In the genomic region with DNA sequence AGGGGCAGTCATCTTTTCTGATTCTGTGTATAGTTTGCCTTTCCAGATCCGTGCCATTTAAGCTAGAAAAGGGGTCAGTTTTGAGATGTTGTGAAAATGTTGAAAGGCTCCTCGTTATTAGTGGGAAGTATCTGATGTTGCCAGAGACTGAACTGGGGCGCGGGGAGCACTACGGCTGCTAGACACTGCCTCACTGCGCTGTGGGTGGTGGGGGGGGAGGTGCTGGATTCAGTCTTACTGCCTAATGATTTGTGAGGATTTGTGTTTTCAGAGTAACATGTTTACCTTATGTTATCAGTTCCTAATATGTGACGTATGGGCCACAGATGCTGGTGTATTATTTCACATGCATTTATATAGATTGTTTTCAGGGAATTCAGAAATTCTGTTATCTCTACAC, we compare ENCODE assay signal across 9 cellular contexts. TPM values are rescaled to one million over a fixed set of nuclear protein-coding genes. Genes with fewer than 3 reads are reported as not detected.
A peak's percentile ranks its signal among the peaks of the same experiment; 100 is the strongest.
DNase-seq lines count a peak whose midpoint lies in the region; ATAC-seq and TF ChIP-seq lines count a peak whose summit lies in the region.
"Not testable (repeated sequence)": the region's sequence is repeated elsewhere in the genome, so short reads cannot be mapped to it uniquely, and the experiment has no call there.
"Had no signal": no experiment of that assay in that cellular context is flagged by ENCODE, and none has a peak within 500 bp of the region (broad histone marks: within the 10 kb centered on the region; RNA-seq: fewer than 3 reads in every experiment).

No MANE protein-coding gene starts in this region.

- CTCF ChIA-PET in Calu3 (lab: Charles Lee); activated naive CD4-positive, alpha-beta T cell treated with anti-CD3 and anti-CD28 coated beads, Interleukin-2, amount 10 ng/mL, durations not matched to agents 7 days and 5 days (lab: Charles Lee); mammary epithelial cell (lab: Charles Lee; ENCODE audit: low non-redundant PET): not testable (repeated sequence)

- not testable (repeated sequence) for H3K9me3 ChIP-seq in mammary epithelial cell (replicated peaks; ENCODE audit: insufficient read depth, low read length); neural progenitor cell (ENCODE audit: low read depth)

- not testable (repeated sequence) for H3K27ac ChIP-seq in mammary epithelial cell (ENCODE audit: insufficient read depth, low read depth, low read length); neural progenitor cell

- intact Hi-C loops in Calu3 (cut with micrococcal nuclease; ENCODE audit: unreplicated experiment); mammary epithelial cell (cut with micrococcal nuclease): not testable (repeated sequence)

- H3K27me3 ChIP-seq in mammary epithelial cell (ENCODE audit: insufficient read depth, low read length); neural progenitor cell: not testable (repeated sequence)

- not testable (repeated sequence) for H4K20me1 ChIP-seq in mammary epithelial cell (ENCODE audit: insufficient read depth, low read length); neural progenitor cell (ENCODE audit: low read depth)

- dilution Hi-C loops in mammary epithelial cell (cut with HindIII; ENCODE audit: low sequenced_read_pairs): not testable (repeated sequence)

- BruUV-seq in Calu3 (replicated peaks; lab: Mats Ljungman, UMichigan) (TSS peak; percentile 42), mammary epithelial cell (replicated peaks; lab: Mats Ljungman, UMichigan) (TSS peak; percentile 23)

- H3K4me3 Mint-ChIP-seq in Calu3 (ENCODE audit: low read depth, unreplicated experiment) (peak overlapping the region; percentile 74), neural progenitor cell (peak overlapping the region; percentile 42)
- H3K4me3 Mint-ChIP-seq in T-helper 2 cell treated with Interferon-gamma antibody and Interleukin-4, amounts not matched to agents 5 μg/mL and 100 μg/mL, for 36 hours: peak overlapping the region; percentile 78
- H3K4me3 Mint-ChIP-seq in activated T-cell treated with anti-CD3 and anti-CD28 coated beads, Interleukin-2, amount 50 U/mL, for 4 hours: peak overlapping the region; percentile 25
- peak overlapping the region; percentile 31 for H3K4me3 Mint-ChIP-seq in activated naive CD4-positive, alpha-beta T cell treated with anti-CD3 and anti-CD28 coated beads, Interleukin-2, amount 10 ng/mL, durations not matched to agents 7 days and 5 days
- H3K4me3 Mint-ChIP-seq in stimulated activated naive CD8-positive, alpha-beta T cell treated with anti-CD3 and anti-CD28 coated beads, Interleukin-15, amount 100 ng/mL, for 72 hours: peak overlapping the region; percentile 73 to 76

- not testable (repeated sequence) for ATAC-seq in activated T-cell treated with anti-CD3 and anti-CD28 coated beads, Interleukin-2, amount 50 U/mL, for 4 hours; stimulated activated naive CD8-positive, alpha-beta T cell treated with anti-CD3 and anti-CD28 coated beads, Interleukin-15, amount 100 ng/mL, for 72 hours

- not testable (repeated sequence) for H3F3A ChIP-seq in neural progenitor cell (ENCODE audit: low read depth)

- H3K27ac Mint-ChIP-seq in Calu3 (ENCODE audit: unreplicated experiment); activated naive CD4-positive, alpha-beta T cell treated with anti-CD3 and anti-CD28 coated beads, Interleukin-2, amount 10 ng/mL, durations not matched to agents 7 days and 5 days; neural progenitor cell; stimulated activated naive CD8-positive, alpha-beta T cell treated with anti-CD3 and anti-CD28 coated beads, Interleukin-15, amount 100 ng/mL, for 72 hours: not testable (repeated sequence)
- H3K27ac Mint-ChIP-seq in T-helper 2 cell treated with Interferon-gamma antibody and Interleukin-4, amounts not matched to agents 5 μg/mL and 100 μg/mL, for 36 hours: peak overlapping the region; percentile 55

- TF ChIP-seq CTCF in Calu3 (IDR thresholded peaks at IDR 0.05; ENCODE audit: unreplicated experiment); mammary epithelial cell (conservative IDR thresholded peaks at IDR 0.05 in 1 of 2, IDR thresholded peaks at IDR 0.05 in 1 of 2; ENCODE audit: extremely low read depth in 1 of 2, insufficient read depth in 1 of 2, low read depth in 1 of 2, low read length in 2 of 2); neural progenitor cell (IDR thresholded peaks at IDR 0.05): not testable (repeated sequence)

- H3K27me3 Mint-ChIP-seq in Calu3 (ENCODE audit: unreplicated experiment); T-helper 2 cell treated with Interferon-gamma antibody and Interleukin-4, amounts not matched to agents 5 μg/mL and 100 μg/mL, for 36 hours (ENCODE audit: low read depth); activated T-cell treated with anti-CD3 and anti-CD28 coated beads, Interleukin-2, amount 50 U/mL, for 4 hours (ENCODE audit: low read depth); activated naive CD4-positive, alpha-beta T cell treated with anti-CD3 and anti-CD28 coated beads, Interleukin-2, amount 10 ng/mL, durations not matched to agents 7 days and 5 days; neural progenitor cell (ENCODE audit: insufficient read depth, low read depth); stimulated activated naive CD8-positive, alpha-beta T cell treated with anti-CD3 and anti-CD28 coated beads, Interleukin-15, amount 100 ng/mL, for 72 hours: not testable (repeated sequence)

- 91% methylated on average over 7 of the region's 7 CpGs for WGBS in mammary epithelial cell (ENCODE audit: low coverage, missing lambda C conversion rate)

- H3K36me3 ChIP-seq in mammary epithelial cell (ENCODE audit: insufficient read depth, low read length); neural progenitor cell: not testable (repeated sequence)

- not testable (repeated sequence) for H3K36me3 Mint-ChIP-seq in Calu3 (ENCODE audit: insufficient read depth, unreplicated experiment); T-helper 2 cell treated with Interferon-gamma antibody and Interleukin-4, amounts not matched to agents 5 μg/mL and 100 μg/mL, for 36 hours (ENCODE audit: low read depth); activated T-cell treated with anti-CD3 and anti-CD28 coated beads, Interleukin-2, amount 50 U/mL, for 4 hours (ENCODE audit: insufficient read depth); activated naive CD4-positive, alpha-beta T cell treated with anti-CD3 and anti-CD28 coated beads, Interleukin-2, amount 10 ng/mL, durations not matched to agents 7 days and 5 days; neural progenitor cell

- H3K4me3 ChIP-seq in mammary epithelial cell (replicated peaks in 1 of 3; ENCODE audit: insufficient read depth in 1 of 3, low read depth in 2 of 3, low read length in 3 of 3); neural progenitor cell: not testable (repeated sequence)

- in situ Hi-C loops in mammary epithelial cell (cut with MboI; ENCODE audit: low sequenced_read_pairs in 2 of 2): not testable (repeated sequence)

- H3K4me1 Mint-ChIP-seq in Calu3 (ENCODE audit: low read depth, unreplicated experiment); activated naive CD4-positive, alpha-beta T cell treated with anti-CD3 and anti-CD28 coated beads, Interleukin-2, amount 10 ng/mL, durations not matched to agents 7 days and 5 days; neural progenitor cell: not testable (repeated sequence)
- H3K4me1 Mint-ChIP-seq in T-helper 2 cell treated with Interferon-gamma antibody and Interleukin-4, amounts not matched to agents 5 μg/mL and 100 μg/mL, for 36 hours (ENCODE audit: low read depth): peaks cover 20% of the 10 kb centered on the region
- peaks cover 17% of the 10 kb centered on the region for H3K4me1 Mint-ChIP-seq in activated T-cell treated with anti-CD3 and anti-CD28 coated beads, Interleukin-2, amount 50 U/mL, for 4 hours (ENCODE audit: low read depth)
- H3K4me1 Mint-ChIP-seq in stimulated activated naive CD8-positive, alpha-beta T cell treated with anti-CD3 and anti-CD28 coated beads, Interleukin-15, amount 100 ng/mL, for 72 hours: peaks cover 37% of the 10 kb centered on the region

- DNase-seq in Calu3; T-helper 2 cell treated with Interferon-gamma antibody and Interleukin-4, amounts not matched to agents 5 μg/mL and 100 μg/mL, for 36 hours (ENCODE audit: low spot score); activated T-cell treated with anti-CD3 and anti-CD28 coated beads, Interleukin-2, amount 50 U/mL, for 4 hours; activated naive CD4-positive, alpha-beta T cell treated with anti-CD3 and anti-CD28 coated beads, Interleukin-2, amount 10 ng/mL, durations not matched to agents 7 days and 5 days; mammary epithelial cell; neural progenitor cell (ENCODE audit: low spot score); stimulated activated naive CD8-positive, alpha-beta T cell treated with anti-CD3 and anti-CD28 coated beads, Interleukin-15, amount 100 ng/mL, for 72 hours: not testable (repeated sequence)
- DNase-seq in mesenteric fat pad (ENCODE audit: low spot score): peak; percentile 81

- H3K9me3 Mint-ChIP-seq in Calu3 (ENCODE audit: low read depth, unreplicated experiment); T-helper 2 cell treated with Interferon-gamma antibody and Interleukin-4, amounts not matched to agents 5 μg/mL and 100 μg/mL, for 36 hours; activated T-cell treated with anti-CD3 and anti-CD28 coated beads, Interleukin-2, amount 50 U/mL, for 4 hours; activated naive CD4-positive, alpha-beta T cell treated with anti-CD3 and anti-CD28 coated beads, Interleukin-2, amount 10 ng/mL, durations not matched to agents 7 days and 5 days; neural progenitor cell; stimulated activated naive CD8-positive, alpha-beta T cell treated with anti-CD3 and anti-CD28 coated beads, Interleukin-15, amount 100 ng/mL, for 72 hours: not testable (repeated sequence)

- H3K79me2 ChIP-seq in mammary epithelial cell (ENCODE audit: insufficient read depth, low read length); neural progenitor cell (ENCODE audit: low read depth): not testable (repeated sequence)

- H2AFZ ChIP-seq in mammary epithelial cell (ENCODE audit: low read depth, low read length); neural progenitor cell (replicated peaks): not testable (repeated sequence)

- not testable (repeated sequence) for H3K4me1 ChIP-seq in mammary epithelial cell (ENCODE audit: insufficient read depth, low read length); neural progenitor cell

- not testable (repeated sequence) for H3K9ac ChIP-seq in mammary epithelial cell (ENCODE audit: insufficient read depth, low read length); neural progenitor cell

- not testable (repeated sequence) for H3K4me2 ChIP-seq in mammary epithelial cell (ENCODE audit: insufficient read depth, low read depth, low read length); neural progenitor cell

RNA-seq across cellular contexts. Expression of gene APOD, which starts 53.3 kb away (rescaled TPM):
- total RNA-seq in Calu3 (2022): 0.34 TPM in 1 of 2 replicates, not detected in the other
- not detected for total RNA-seq in activated T-cell treated with anti-CD3 and anti-CD28 coated beads, Interleukin-2, amount 50 U/mL, for 4 hours
- 10 to 100 TPM in 1 of 2 donors, not detected in 1; 31.7 TPM for total RNA-seq in mammary epithelial cell
- polyA plus RNA-seq in mammary epithelial cell: 0.86 TPM
- polyA minus RNA-seq in mammary epithelial cell: not detected
- 362 TPM for total RNA-seq in mesenteric fat pad
- total RNA-seq in neural progenitor cell (ENCODE audit: low replicate concordance): not detected in 2 replicates
- total RNA-seq: H9 had no signal

Comparison
In these comparisons a context has a peak if more than half of its experiments do, and no peak if none do; other contexts are left out.
1. H3K4me3 Mint-ChIP-seq: peak in every context shown above with its lines; median percentile 78 in T-helper 2 cell treated with Interferon-gamma antibody and Interleukin-4, amounts not matched to agents 5 μg/mL and 100 μg/mL, for 36 hours; 74 in stimulated activated naive CD8-positive, alpha-beta T cell treated with anti-CD3 and anti-CD28 coated beads, Interleukin-15, amount 100 ng/mL, for 72 hours; 74 in Calu3; 42 in neural progenitor cell; 31 in activated naive CD4-positive, alpha-beta T cell treated with anti-CD3 and anti-CD28 coated beads, Interleukin-2, amount 10 ng/mL, durations not matched to agents 7 days and 5 days; 25 in activated T-cell treated with anti-CD3 and anti-CD28 coated beads, Interleukin-2, amount 50 U/mL, for 4 hours.
2. RNA of gene APOD, which starts 53.3 kb away (total RNA-seq): 362 TPM in mesenteric fat pad (single experiment); 31.7 TPM in mammary epithelial cell, 0.34 TPM in Calu3, not detected in activated T-cell treated with anti-CD3 and anti-CD28 coated beads, Interleukin-2, amount 50 U/mL, for 4 hours and not detected in neural progenitor cell; every median in the first group is over 10 times any median in the second.